In the genomic region with DNA sequence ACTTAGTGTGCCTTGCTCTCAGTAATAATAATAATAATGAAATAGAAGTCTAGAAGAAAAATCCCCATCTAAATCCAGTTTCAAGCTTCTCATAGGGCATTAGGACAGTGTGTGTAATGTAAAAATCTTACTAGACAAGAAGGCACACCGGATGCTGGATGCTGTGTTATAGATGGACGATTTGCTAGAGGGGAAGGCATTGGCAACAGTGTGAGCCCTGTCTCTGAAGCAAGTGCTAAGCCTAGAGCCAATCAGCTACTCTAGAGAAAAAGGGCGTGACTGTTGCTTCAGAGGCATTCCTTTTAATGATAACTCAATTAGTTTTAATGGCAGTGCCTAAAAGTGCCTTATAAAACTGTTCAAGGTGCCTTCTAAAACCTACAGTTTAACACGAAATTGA, we compare ENCODE assay signal across 15 cellular contexts.
DNase-seq lines count a peak whose midpoint lies in the region; FAIRE-seq and TF ChIP-seq lines count a peak whose summit lies in the region.
"Had no signal": no experiment of that assay in that cellular context is flagged by ENCODE, and none has a peak within 500 bp of the region (broad histone marks: within the 10 kb centered on the region; RNA-seq: fewer than 3 reads in every experiment).

No MANE protein-coding gene starts in this region.

- TF ChIP-seq EP300 in H1 (IDR thresholded peaks at IDR 0.05; ENCODE audit: borderline replicate concordance in 1 of 2, low read depth in 2 of 2, low read length in 2 of 2), result no peak

- H3K36me3 ChIP-seq in SJCRH30 (no peaks in the 10 kb centered on the region), H1 (ENCODE audit: control insufficient read depth in 2 of 4, insufficient read depth in 4 of 4, low read length in 3 of 4) (no peaks in the 10 kb centered on the region), endodermal cell (ENCODE audit: control insufficient read depth, insufficient read depth, low read length) (no peaks in the 10 kb centered on the region), colonic mucosa (no peaks in the 10 kb centered on the region), vagina (no peaks in the 10 kb centered on the region)
- H3K36me3 ChIP-seq: BE2C had no signal

- H2BK12ac ChIP-seq in H1 (ENCODE audit: low read depth, low read length), result no peak overlapping the region

- no peak overlapping the region for H3K4ac ChIP-seq in H1 (replicated peaks; ENCODE audit: insufficient read length, low read depth, low read length)

- WGBS in H1 (ENCODE audit: extremely low coverage in 1 of 2, insufficient coverage in 1 of 2, insufficient read length in 1 of 2, insufficient replicate concordance in 2 of 2, low coverage in 1 of 2, low lambda C conversion rate in 2 of 2, missing lambda C conversion rate in 1 of 2), 2 experiments, result 94% methylated on average over 4 of the region's 4 CpGs; no CpG with 5 or more reads in 1 of the 2 experiments
- WGBS in endodermal cell (ENCODE audit: insufficient coverage in 1 of 2, insufficient read length in 1 of 2), 2 experiments, result 85 to 89% methylated on average over 4 of the region's 4 CpGs

- no peak overlapping the region for H2BK5ac ChIP-seq in H1 (ENCODE audit: low read depth, low read length)

- H3K9ac ChIP-seq in H1 (replicated peaks in 1 of 4; ENCODE audit: extremely low read depth in 1 of 4, low read depth in 3 of 4, low read length in 3 of 4) (no peak overlapping the region), endodermal cell (ENCODE audit: extremely low read depth, low read length, poor library complexity, severe bottlenecking) (no peak overlapping the region), colonic mucosa (ENCODE audit: low read depth in 2 of 2, low read length in 2 of 2) (no peak overlapping the region)

- no peak overlapping the region for H2BK15ac ChIP-seq in H1 (ENCODE audit: low read length)

- no peak overlapping the region for H2BK20ac ChIP-seq in H1 (ENCODE audit: low read length)

- H3K27ac ChIP-seq in SJCRH30 (peak overlapping the region; percentile 59; the same call in 1 of the 2 replicates), H1 (ENCODE audit: low read depth, low read length) (no peak overlapping the region), endodermal cell (ENCODE audit: low read depth, low read length) (no peak overlapping the region), colonic mucosa (no peak overlapping the region), vagina (no peak overlapping the region)
- H3K27ac ChIP-seq: A549, C4-2B, HL-60 had no signal

- CTCF ChIA-PET in H1 (lab: Charles Lee; ENCODE audit: partially characterized antibody), result interaction anchor here (0.8 to 1.0 kb wide), 2 partner anchors 19 to 47 kb away, joined by 3 to 4 read pairs; no protein-coding TSS in a partner anchor

- H3K4me1 Mint-ChIP-seq in progenitor cell of endocrine pancreas (ENCODE audit: low read depth) (peaks cover 3% of the 10 kb centered on the region), endodermal cell (peaks cover 6% of the 10 kb centered on the region)
- H3K4me1 Mint-ChIP-seq: CD4-positive, alpha-beta memory T cell had no signal

- H4K91ac ChIP-seq in H1 (replicated peaks; ENCODE audit: insufficient read length, low read length), result no peak overlapping the region

- no peaks in the 10 kb centered on the region for H3K36me3 Mint-ChIP-seq in progenitor cell of endocrine pancreas (ENCODE audit: insufficient read depth)
- H3K36me3 Mint-ChIP-seq in endodermal cell (ENCODE audit: low read depth), result no peaks in the 10 kb centered on the region
- H3K36me3 Mint-ChIP-seq: CD4-positive, alpha-beta memory T cell had no signal

- H3K27me3 ChIP-seq in SJCRH30 (no peaks in the 10 kb centered on the region), H1 (replicated peaks in 1 of 4; ENCODE audit: control insufficient read depth in 3 of 4, extremely low read depth in 1 of 4, insufficient read depth in 3 of 4, low read length in 3 of 4) (no peaks in the 10 kb centered on the region), endodermal cell (ENCODE audit: control insufficient read depth, insufficient read depth, low read length, poor library complexity, severe bottlenecking) (no peaks in the 10 kb centered on the region), colonic mucosa (no peaks in the 10 kb centered on the region), vagina (no peaks in the 10 kb centered on the region)
- H3K27me3 ChIP-seq: BE2C had no signal

- TF ChIP-seq CTCF in H1 (IDR thresholded peaks at IDR 0.05; ENCODE audit: control extremely low read depth in 1 of 3, insufficient read depth in 1 of 3, low read depth in 1 of 3, low read length in 3 of 3) (no peak), progenitor cell of endocrine pancreas (IDR thresholded peaks at IDR 0.05; ENCODE audit: unreplicated experiment) (no peak), endodermal cell (conservative IDR thresholded peaks at IDR 0.05) (no peak), colonic mucosa (IDR thresholded peaks at IDR 0.05) (no peak), vagina (IDR thresholded peaks at IDR 0.05) (no peak)

- peaks cover 31% of the 10 kb centered on the region for H3K4me1 ChIP-seq in SJCRH30
- H3K4me1 ChIP-seq in H1 (replicated peaks in 1 of 4; ENCODE audit: control insufficient read depth in 3 of 4, insufficient read depth in 4 of 4, low read length in 3 of 4), result no peaks in the 10 kb centered on the region; a peak in 2 of 7 replicates
- peaks cover 5% of the 10 kb centered on the region for H3K4me1 ChIP-seq in endodermal cell (ENCODE audit: control insufficient read depth, insufficient read depth, low read length)
- no peaks in the 10 kb centered on the region for H3K4me1 ChIP-seq in colonic mucosa
- H3K4me1 ChIP-seq in vagina, result no peaks in the 10 kb centered on the region
- H3K4me1 ChIP-seq: A549, BE2C had no signal

- H3K27ac Mint-ChIP-seq in progenitor cell of endocrine pancreas (peak overlapping the region; percentile 2), endodermal cell (no peak overlapping the region)
- H3K27ac Mint-ChIP-seq: CD4-positive, alpha-beta memory T cell had no signal

- TF ChIP-seq POLR2A in H1 (IDR thresholded peaks at IDR 0.05; ENCODE audit: control extremely low read depth in 1 of 2, low read depth in 2 of 2, low read length in 2 of 2), result no peak
- TF ChIP-seq POLR2A in vagina (IDR thresholded peaks at IDR 0.05), result no peak

- H3K9me3 ChIP-seq in SJCRH30 (replicated peaks), result no peaks in the 10 kb centered on the region
- H3K9me3 ChIP-seq in H1 (ENCODE audit: insufficient read depth in 2 of 2, low read depth in 1 of 2, low read length in 1 of 2), result no peaks in the 10 kb centered on the region
- H3K9me3 ChIP-seq in endodermal cell (ENCODE audit: control insufficient read depth, low read length), result no peaks in the 10 kb centered on the region
- H3K9me3 ChIP-seq in colonic mucosa, result no peaks in the 10 kb centered on the region
- no peaks in the 10 kb centered on the region for H3K9me3 ChIP-seq in vagina
- H3K9me3 ChIP-seq: BE2C had no signal

- H3K23ac ChIP-seq in H1 (ENCODE audit: insufficient read length), result no peak overlapping the region

- TF ChIP-seq RAD21 in H1 (IDR thresholded peaks at IDR 0.05 in 1 of 2, conservative IDR thresholded peaks at IDR 0.05 in 1 of 2; ENCODE audit: low read depth in 2 of 2, low read length in 2 of 2), result no peak

- H3K9me3 Mint-ChIP-seq in progenitor cell of endocrine pancreas (ENCODE audit: low read depth) (no peaks in the 10 kb centered on the region), endodermal cell (no peaks in the 10 kb centered on the region)

- H3K4me3 Mint-ChIP-seq in progenitor cell of endocrine pancreas (ENCODE audit: low read depth), result no peak overlapping the region
- no peak overlapping the region for H3K4me3 Mint-ChIP-seq in endodermal cell
- H3K4me3 Mint-ChIP-seq: CD4-positive, alpha-beta memory T cell had no signal

- H2BK120ac ChIP-seq in H1 (replicated peaks; ENCODE audit: low read depth, low read length), result no peak overlapping the region

- intact Hi-C loops in colonic mucosa (cut with DNase I) (no loop called here), vagina (cut with DNase I) (no loop called here)

- H4K5ac ChIP-seq in H1 (ENCODE audit: insufficient read length, low read depth, low read length), result no peak overlapping the region

- no peaks in the 10 kb centered on the region for H3K23me2 ChIP-seq in H1 (ENCODE audit: low read depth, low read length)

- DNase-seq in M059J (ENCODE audit: low read depth), result peak; percentile 45
- peak in 1 of 2 experiments; percentile 9 for DNase-seq in SJCRH30
- DNase-seq in H1 (ENCODE audit: low read depth in 1 of 2, low spot score in 2 of 2), result no peak
- DNase-seq in progenitor cell of endocrine pancreas (ENCODE audit: low spot score, unreplicated experiment), result no peak
- no peak for DNase-seq in endodermal cell
- DNase-seq in colonic mucosa, result no peak
- DNase-seq in vagina (ENCODE audit: extremely low spot score in 2 of 2), result no peak
- DNase-seq: BE2C; CD4-positive, alpha-beta memory T cell; DMS79 had no signal

- no peak overlapping the region for H3K14ac ChIP-seq in H1 (ENCODE audit: insufficient read length)

- no peaks in the 10 kb centered on the region for H3K27me3 Mint-ChIP-seq in progenitor cell of endocrine pancreas
- no peaks in the 10 kb centered on the region for H3K27me3 Mint-ChIP-seq in endodermal cell (ENCODE audit: insufficient read depth)
- H3K27me3 Mint-ChIP-seq: CD4-positive, alpha-beta memory T cell had no signal

- no peak overlapping the region for H3K56ac ChIP-seq in H1 (replicated peaks; ENCODE audit: insufficient read length, low read depth, low read length)

- POLR2A ChIA-PET in H1 (lab: Charles Lee; ENCODE audit: partially characterized antibody), result no interaction called here

- no peak for FAIRE-seq in H1 (lab: Jason Lieb, UNC)
- FAIRE-seq: A549, GM12892, GM19239 had no signal

- H3K79me2 ChIP-seq in H1 (ENCODE audit: control insufficient read depth in 1 of 2, insufficient read depth in 2 of 2, low read length in 2 of 2), result no peaks in the 10 kb centered on the region

- no peak overlapping the region for H3K4me3 ChIP-seq in SJCRH30
- H3K4me3 ChIP-seq in H1 (ENCODE audit: extremely low read depth in 1 of 4, insufficient read depth in 2 of 4, low read depth in 3 of 4, low read length in 4 of 4), result no peak overlapping the region
- H3K4me3 ChIP-seq in endodermal cell (ENCODE audit: low read length), result no peak overlapping the region
- no peak overlapping the region for H3K4me3 ChIP-seq in colonic mucosa
- no peak overlapping the region for H3K4me3 ChIP-seq in vagina
- H3K4me3 ChIP-seq: A549 had no signal

- H2AFZ ChIP-seq in H1 (ENCODE audit: low read length), result 0 out of 2 replicates have a peak overlapping the region, but pooled peaks have one; percentile 74

- no peaks in the 10 kb centered on the region for H4K20me1 ChIP-seq in H1 (replicated peaks in 1 of 2; ENCODE audit: control insufficient read depth in 1 of 2, insufficient read depth in 2 of 2, low read length in 2 of 2)

- no peak overlapping the region for H4K8ac ChIP-seq in H1 (ENCODE audit: extremely low read depth, insufficient read depth, low read length)

- no peaks in the 10 kb centered on the region for H3K79me1 ChIP-seq in H1 (ENCODE audit: low read depth, low read length)

- no peak overlapping the region for H3K4me2 ChIP-seq in H1 (ENCODE audit: insufficient read depth in 1 of 2, low read depth in 2 of 2, low read length in 2 of 2)
- H3K4me2 ChIP-seq: A549 had no signal

- H3K18ac ChIP-seq in H1 (ENCODE audit: extremely low read depth, low read length), result no peak overlapping the region

- no peak overlapping the region for H2AK5ac ChIP-seq in H1 (ENCODE audit: low read depth, low read length)

TF ChIP-seq in H1, 55 proteins besides CTCF, POLR2A, EP300 and RAD21 (continues in another document):
- TF ChIP-seq TCF12 (IDR thresholded peaks at IDR 0.05; ENCODE audit: low read depth, low read length) (no peak), SP2 (IDR thresholded peaks at IDR 0.05; ENCODE audit: low read length) (no peak)
